In genomic region chrX:49922291-49923241, GRCh38 we compare ENCODE assay signal across 8 cellular contexts. TPM values are rescaled to one million over a fixed set of nuclear protein-coding genes. Genes with fewer than 3 reads are reported as not detected.
DNase-seq lines count a peak whose midpoint lies in the region; ATAC-seq and TF ChIP-seq lines count a peak whose summit lies in the region.

CLCN5 (plus strand) TSS chrX:49922596; CDS start chrX:49925299, 2,703 bp downstream.

- H4K20me1 ChIP-seq in IMR-90 (ENCODE audit: insufficient read depth, low read length) (no peaks in the 10 kb centered on the region), OCI-LY7 (ENCODE audit: insufficient read depth, low read length) (no peaks in the 10 kb centered on the region)

- H3K9me2 ChIP-seq in OCI-LY7 (ENCODE audit: insufficient read depth, low read length), result no peaks in the 10 kb centered on the region

- peak; percentile 89 for DNase-seq in DMS 273 treated with DMSO at 0.1 percent for 48 hours (lab: John Stamatoyannopoulos, UW)
- peak; percentile 91 for DNase-seq in IMR-90
- peak; percentile 92 for DNase-seq in OCI-LY7 (ENCODE audit: low spot score)
- DNase-seq in activated T-cell treated with anti-CD3 and anti-CD28 coated beads for 48 hours (ENCODE audit: low read depth), result peak; percentile 89
- DNase-seq in epithelial cell of prostate (ENCODE audit: low read depth, low spot score), result peak; percentile 53
- DNase-seq in mucosa of gallbladder (ENCODE audit: low spot score), result peak; percentile 96
- DNase-seq in stimulated activated CD8-positive, alpha-beta memory T cell treated with anti-CD3 and anti-CD28 coated beads, Interleukin-4, amount 100 ng/mL, for 24 hours (ENCODE audit: low read depth), result peak; percentile 87

- H3K36me3 ChIP-seq in IMR-90 (ENCODE audit: control insufficient read depth, insufficient read depth, low read length), result no peaks in the 10 kb centered on the region
- H3K36me3 ChIP-seq in OCI-LY7 (ENCODE audit: insufficient read depth, low read length), result peaks cover 7% of the 10 kb centered on the region

- peak within 1 kb of the TSS; percentile 4; the same call in 1 of the 2 replicates for H3K27ac ChIP-seq in IMR-90 (ENCODE audit: insufficient read depth, low read length)
- H3K27ac ChIP-seq in OCI-LY7 (ENCODE audit: low read depth, low read length, poor library complexity, severe bottlenecking), result no peak within 1 kb of the TSS
- peak within 1 kb of the TSS; percentile 57 for H3K27ac ChIP-seq in epithelial cell of prostate

- no peak for TF ChIP-seq POLR2A in IMR-90 (IDR thresholded peaks at IDR 0.05; ENCODE audit: low read depth, low read length)

- H3K23ac ChIP-seq in IMR-90 (ENCODE audit: low read depth, low read length), result peak within 1 kb of the TSS; percentile 76

- H3K4me1 ChIP-seq in IMR-90 (ENCODE audit: control insufficient read depth, insufficient read depth, low read length) (no peaks in the 10 kb centered on the region), OCI-LY7 (ENCODE audit: insufficient read depth, low read length, poor library complexity, severe bottlenecking) (peaks cover 4% of the 10 kb centered on the region)

- peak within 1 kb of the TSS; percentile 73 for H3K9ac ChIP-seq in IMR-90 (ENCODE audit: low read depth, low read length)

- H3K4me2 ChIP-seq in IMR-90 (ENCODE audit: low read depth, low read length) (peak within 1 kb of the TSS; percentile 82), OCI-LY7 (ENCODE audit: low read length) (peak within 1 kb of the TSS; percentile 87)

- no peak within 1 kb of the TSS for H3K14ac ChIP-seq in IMR-90 (replicated peaks; ENCODE audit: low read depth, low read length)

- H3K9me1 ChIP-seq in IMR-90 (ENCODE audit: insufficient read depth, low read length), result no peaks in the 10 kb centered on the region

- peak within 1 kb of the TSS; percentile 56 for H3K4me3 ChIP-seq in IMR-90 (ENCODE audit: insufficient read depth, low read depth, low read length)
- peak within 1 kb of the TSS; percentile 79 for H3K4me3 ChIP-seq in OCI-LY7 (ENCODE audit: low read depth, low read length, poor library complexity, severe bottlenecking)

- peak within 1 kb of the TSS; percentile 13; the same call in 1 of the 2 replicates for H4K91ac ChIP-seq in IMR-90 (ENCODE audit: insufficient read depth, low read depth, low read length)

- no peak within 1 kb of the TSS for H4K5ac ChIP-seq in IMR-90 (ENCODE audit: low read depth, low read length)

- H2BK20ac ChIP-seq in IMR-90 (ENCODE audit: low read depth, low read length), result no peak within 1 kb of the TSS

- intact Hi-C loops in IMR-90 (cut with micrococcal nuclease), result no loop called here
- intact Hi-C loops in OCI-LY7 (cut with micrococcal nuclease; ENCODE audit: unreplicated experiment), result loop anchor here (5.0 kb wide), 1 partner anchor 280 kb away; the partner anchor contains the start of genes AKAP4 and CCNB3

- dilution Hi-C loops in IMR-90 (cut with HindIII; ENCODE audit: low sequenced_read_pairs, unreplicated experiment), result no loop called here

- CTCF ChIA-PET in IMR-90 (lab: Yijun Ruan, JAX), result interaction anchor here (2.1 kb wide), 1 partner anchor 38 kb away, joined by 8 read pairs; no protein-coding TSS in a partner anchor
- CTCF ChIA-PET in OCI-LY7 (lab: Charles Lee; ENCODE audit: unreplicated experiment), result interaction anchor here (0.6 to 0.8 kb wide), 3 partner anchors 38 to 653 kb away, joined by 3 to 4 read pairs (median 3); no protein-coding TSS in a partner anchor

- peak within 1 kb of the TSS; percentile 45 for H2AK9ac ChIP-seq in IMR-90 (replicated peaks; ENCODE audit: low read depth, low read length, poor library complexity)

- no peak within 1 kb of the TSS for H2BK5ac ChIP-seq in IMR-90 (ENCODE audit: low read depth, low read length, poor library complexity, severe bottlenecking)

- no peak for TF ChIP-seq CTCF in IMR-90 (conservative IDR thresholded peaks at IDR 0.05; ENCODE audit: low read depth, low read length)
- TF ChIP-seq CTCF in OCI-LY7 (conservative IDR thresholded peaks at IDR 0.05; ENCODE audit: low read length), result no peak

- no peak within 1 kb of the TSS for H2BK120ac ChIP-seq in IMR-90 (ENCODE audit: low read depth, low read length)

- H3K9me3 ChIP-seq in IMR-90 (ENCODE audit: control insufficient read depth, insufficient read depth, low read length), result no peaks in the 10 kb centered on the region
- H3K9me3 ChIP-seq in OCI-LY7 (ENCODE audit: low read length), result no peaks in the 10 kb centered on the region

- no peak within 1 kb of the TSS for H2AK5ac ChIP-seq in IMR-90 (ENCODE audit: low read depth, low read length)

- no peak for TF ChIP-seq RAD21 in IMR-90 (IDR thresholded peaks at IDR 0.05; ENCODE audit: low read length)

- in situ Hi-C loops in IMR-90 (cut with MboI; ENCODE audit: low sequenced_read_pairs), result loop anchor here (25.0 kb wide), 1 partner anchor 665 kb away; no protein-coding TSS in a partner anchor

- peak within 1 kb of the TSS; percentile 61 to 73 for H4K8ac ChIP-seq in IMR-90 (ENCODE audit: low read depth in 2 of 2, low read length in 2 of 2)

- H3K79me2 ChIP-seq in OCI-LY7 (ENCODE audit: insufficient read depth, low read depth, low read length), result no peaks in the 10 kb centered on the region

- H2AFZ ChIP-seq in IMR-90 (replicated peaks; ENCODE audit: low read length, poor library complexity), result peak within 1 kb of the TSS; percentile 87
- peak within 1 kb of the TSS; percentile 92 for H2AFZ ChIP-seq in OCI-LY7 (ENCODE audit: low read length)

- POLR2A ChIA-PET in IMR-90 (lab: Charles Lee; ENCODE audit: unreplicated experiment) (interaction anchor here (0.9 kb wide), 1 partner anchor 279 kb away, joined by 5 read pairs; no protein-coding TSS in a partner anchor), OCI-LY7 (lab: Charles Lee) (interaction anchor here (0.8 to 1.2 kb wide), 3 partner anchors 34 to 258 kb away, joined by 3 to 4 read pairs (median 3); no protein-coding TSS in a partner anchor)

- H3K18ac ChIP-seq in IMR-90 (ENCODE audit: low read depth, low read length), result no peak within 1 kb of the TSS

- ATAC-seq in GM21529 (IDR thresholded peaks at IDR 0.05; ENCODE audit: unreplicated experiment), result peak; percentile 91
- ATAC-seq in IMR-90 (ENCODE audit: low read depth), result peak; percentile 95

- H3K4ac ChIP-seq in IMR-90 (ENCODE audit: low read depth, low read length), result no peak within 1 kb of the TSS

- WGBS in IMR-90 (ENCODE audit: extremely low coverage in 2 of 2, insufficient read length in 1 of 2), 2 experiments, result 35% methylated on average over 41 of the region's 83 CpGs; no CpG with 5 or more reads in 1 of the 2 experiments

- no peaks in the 10 kb centered on the region for H3K79me1 ChIP-seq in IMR-90 (ENCODE audit: low read depth in 1 of 2, low read length in 2 of 2)

- H2BK15ac ChIP-seq in IMR-90 (ENCODE audit: low read depth, low read length), result no peak within 1 kb of the TSS

- H3K56ac ChIP-seq in IMR-90 (ENCODE audit: extremely low read depth, insufficient read depth, low read length), result no peak within 1 kb of the TSS

- BruUV-seq in IMR-90 (replicated peaks; lab: Mats Ljungman, UMichigan) (no TSS peak), OCI-LY7 (replicated peaks; lab: Mats Ljungman, UMichigan) (no TSS peak)

- H3K27me3 ChIP-seq in IMR-90 (ENCODE audit: control insufficient read depth, insufficient read depth, low read length), result no peaks in the 10 kb centered on the region

TF ChIP-seq in IMR-90, 13 proteins besides CTCF, POLR2A, EP300 and RAD21:
- TF ChIP-seq ELK1 (IDR thresholded peaks at IDR 0.05; ENCODE audit: borderline replicate concordance, low read depth, low read length) (no peak), RFX5 (IDR thresholded peaks at IDR 0.05; ENCODE audit: low read depth, low read length) (no peak), CHD1 (IDR thresholded peaks at IDR 0.05; ENCODE audit: low read depth, low read length) (no peak), CEBPB (IDR thresholded peaks at IDR 0.05; ENCODE audit: low read depth, low read length) (no peak), USF2 (IDR thresholded peaks at IDR 0.05; ENCODE audit: low read depth, low read length) (peak; percentile 76), MAZ (IDR thresholded peaks at IDR 0.05; ENCODE audit: borderline replicate concordance, low read depth, low read length) (peak; percentile 37; the same call in 1 of the 2 replicates), MXI1 (IDR thresholded peaks at IDR 0.05; ENCODE audit: borderline replicate concordance, low read depth, low read length) (0 out of 2 replicates have a peak, but pooled peaks have one; percentile 36), BHLHE40 (IDR thresholded peaks at IDR 0.05; ENCODE audit: low read depth, low read length) (peak; percentile 51; the same call in 1 of the 2 replicates), FOS (IDR thresholded peaks at IDR 0.05; ENCODE audit: low read depth, low read length) (no peak)

RNA-seq across cellular contexts. Expression of gene CLCN5, which starts in this region (rescaled TPM):
- total RNA-seq in IMR-90 (2012; rRNA removed) (5.8 and 5.9 TPM in 2 replicates), OCI-LY7 (2022) (4.1 and 4.2 TPM in 2 replicates), mucosa of gallbladder (42.5 TPM)
- polyA plus RNA-seq in IMR-90 (2012; rRNA removed), result 1.3 and 1.4 TPM in 2 replicates
- polyA plus RNA-seq in IMR-90 (2012; cell fraction: cytosol; rRNA removed), result 0.45 and 0.74 TPM in 2 replicates
- polyA plus RNA-seq in IMR-90 (2012; cell fraction: nucleus; rRNA removed; ENCODE audit: low replicate concordance), result 0.63 and 2.5 TPM in 2 replicates
- 5.2 and 5.3 TPM in 2 replicates for total RNA-seq in OCI-LY7 (2014; rRNA removed; shearing (Covaris generic))
